ENCODE assay signal across 15 cellular contexts in genomic region chr1:204637985-204638356, GRCh38. TPM values are rescaled to one million over a fixed set of nuclear protein-coding genes. Genes with fewer than 3 reads are reported as not detected.
A peak's percentile ranks its signal among the peaks of the same experiment; 100 is the strongest.
DNase-seq lines count a peak whose midpoint lies in the region; ATAC-seq and TF ChIP-seq lines count a peak whose summit lies in the region.
"Had no signal": no experiment of that assay in that cellular context is flagged by ENCODE, and none has a peak within 500 bp of the region (broad histone marks: within the 10 kb centered on the region; RNA-seq: fewer than 3 reads in every experiment).

No MANE protein-coding gene starts in this region.

- H3K4me3 ChIP-seq in GM23248 (no peak overlapping the region), fibroblast of the aortic adventitia (ENCODE audit: low read depth, low read length) (no peak overlapping the region), osteoblast (ENCODE audit: insufficient read depth, low read length) (no peak overlapping the region)
- H3K4me3 ChIP-seq: mucosa of descending colon, suprapubic skin had no signal

- in situ Hi-C loops in GM23248 (cut with MboI), result no loop called here

- H3K9me3 Mint-ChIP-seq in activated CD4-positive, alpha-beta T cell treated with anti-CD3 and anti-CD28 coated beads, Interleukin-2, amount 10 ng/mL, durations not matched to agents 24 days and 14 days, result no peaks in the 10 kb centered on the region
- H3K9me3 Mint-ChIP-seq in activated T-cell treated with anti-CD3 and anti-CD28 coated beads, Interleukin-2, amount 50 U/mL, for 24 hours, result no peaks in the 10 kb centered on the region

- no peak for TF ChIP-seq CTCF in fibroblast of the aortic adventitia (IDR thresholded peaks at IDR 0.05; ENCODE audit: insufficient read depth, low read length)
- no peak for TF ChIP-seq CTCF in osteoblast (IDR thresholded peaks at IDR 0.05; ENCODE audit: extremely low read depth, low read depth, low read length)

- H3K27me3 ChIP-seq in GM23248 (replicated peaks; ENCODE audit: insufficient read depth) (peaks cover 50% of the 10 kb centered on the region), osteoblast (ENCODE audit: insufficient read depth, low read length) (peaks cover 28% of the 10 kb centered on the region)

- ATAC-seq in HG02798 (IDR thresholded peaks at IDR 0.05; ENCODE audit: poor library complexity, unreplicated experiment), result no peak

- no peaks in the 10 kb centered on the region for H3K9me2 ChIP-seq in GM23248 (ENCODE audit: insufficient read depth)

- H4K20me1 ChIP-seq in GM23248 (ENCODE audit: insufficient read depth) (no peaks in the 10 kb centered on the region), osteoblast (ENCODE audit: insufficient read depth, low read length) (no peaks in the 10 kb centered on the region)

- H3K27ac ChIP-seq in GM23248 (peak overlapping the region; percentile 8; the same call in 1 of the 2 replicates), osteoblast (ENCODE audit: low read depth, low read length) (no peak overlapping the region)
- H3K27ac ChIP-seq: suprapubic skin had no signal

- H3K4me2 ChIP-seq in GM23248 (ENCODE audit: unreplicated experiment), result peak overlapping the region; percentile 42
- H3K4me2 ChIP-seq in osteoblast (ENCODE audit: insufficient read depth, low read length), result no peak overlapping the region

- no peak overlapping the region for H3K4me3 Mint-ChIP-seq in activated CD4-positive, alpha-beta T cell treated with anti-CD3 and anti-CD28 coated beads, Interleukin-2, amount 10 ng/mL, durations not matched to agents 24 days and 14 days
- H3K4me3 Mint-ChIP-seq in activated T-cell treated with anti-CD3 and anti-CD28 coated beads, Interleukin-2, amount 50 U/mL, for 24 hours, result no peak overlapping the region

- H3F3A ChIP-seq in GM23248 (ENCODE audit: insufficient read depth), result no peaks in the 10 kb centered on the region

- H3K9ac ChIP-seq in GM23248, result 0 out of 2 replicates have a peak overlapping the region, but pooled peaks have one; percentile 18

- H3K27me3 Mint-ChIP-seq in activated CD4-positive, alpha-beta T cell treated with anti-CD3 and anti-CD28 coated beads, Interleukin-2, amount 10 ng/mL, durations not matched to agents 24 days and 14 days, result peaks cover 6% of the 10 kb centered on the region
- no peaks in the 10 kb centered on the region for H3K27me3 Mint-ChIP-seq in activated T-cell treated with anti-CD3 and anti-CD28 coated beads, Interleukin-2, amount 50 U/mL, for 24 hours

- no peak overlapping the region for H3K27ac Mint-ChIP-seq in activated CD4-positive, alpha-beta T cell treated with anti-CD3 and anti-CD28 coated beads, Interleukin-2, amount 10 ng/mL, durations not matched to agents 24 days and 14 days
- no peak overlapping the region for H3K27ac Mint-ChIP-seq in activated T-cell treated with anti-CD3 and anti-CD28 coated beads, Interleukin-2, amount 50 U/mL, for 24 hours

- H2AFZ ChIP-seq in GM23248 (no peak overlapping the region), osteoblast (ENCODE audit: low read length) (no peak overlapping the region)

- WGBS in GM23248 (ENCODE audit: low coverage in 1 of 2, low lambda C conversion rate in 2 of 2, missing lambda C conversion rate in 2 of 2), 2 experiments, result 11 to 15% methylated on average over 8 to 12 of the region's 12 CpGs

- H3K4me1 ChIP-seq in GM23248 (ENCODE audit: insufficient read depth) (no peaks in the 10 kb centered on the region), osteoblast (ENCODE audit: insufficient read depth, low read length) (peaks cover 3% of the 10 kb centered on the region)
- H3K4me1 ChIP-seq: Caco-2 had no signal

- DNase-seq in GM23248, result peak; percentile 67
- DNase-seq in NCI-H69 (lab: John Stamatoyannopoulos, UW), result peak; percentile 82
- peak; percentile 69 for DNase-seq in fibroblast of the aortic adventitia (ENCODE audit: low read depth)
- DNase-seq in osteoblast (ENCODE audit: insufficient read length, low spot score, missing footprints), result peak; percentile 90
- no peak for DNase-seq in activated CD4-positive, alpha-beta T cell treated with anti-CD3 and anti-CD28 coated beads, Interleukin-2, amount 10 ng/mL, durations not matched to agents 24 days and 14 days
- DNase-seq in activated T-cell treated with anti-CD3 and anti-CD28 coated beads, Interleukin-2, amount 50 U/mL, for 24 hours, result no peak
- DNase-seq in HuH-7 (ENCODE audit: low spot score), result no peak
- DNase-seq: activated CD4-positive, alpha-beta T cell treated with anti-CD3 and anti-CD28 coated beads for 4 hours; Caco-2; NCI-H1048; SW 1271 had no signal

- H3K36me3 ChIP-seq in GM23248 (ENCODE audit: low read depth) (no peaks in the 10 kb centered on the region), osteoblast (ENCODE audit: insufficient read depth, low read length) (no peaks in the 10 kb centered on the region)
- H3K36me3 ChIP-seq: suprapubic skin had no signal

- H3K36me3 Mint-ChIP-seq in activated CD4-positive, alpha-beta T cell treated with anti-CD3 and anti-CD28 coated beads, Interleukin-2, amount 10 ng/mL, durations not matched to agents 24 days and 14 days (ENCODE audit: low read depth), result no peaks in the 10 kb centered on the region
- H3K36me3 Mint-ChIP-seq in activated T-cell treated with anti-CD3 and anti-CD28 coated beads, Interleukin-2, amount 50 U/mL, for 24 hours (ENCODE audit: low read depth), result no peaks in the 10 kb centered on the region

- intact Hi-C loops in activated CD4-positive, alpha-beta T cell treated with anti-CD3 and anti-CD28 coated beads, Interleukin-2, amount 10 ng/mL, durations not matched to agents 24 days and 14 days (cut with micrococcal nuclease), result no loop called here

- no peaks in the 10 kb centered on the region for H3K4me1 Mint-ChIP-seq in activated CD4-positive, alpha-beta T cell treated with anti-CD3 and anti-CD28 coated beads, Interleukin-2, amount 10 ng/mL, durations not matched to agents 24 days and 14 days
- H3K4me1 Mint-ChIP-seq in activated T-cell treated with anti-CD3 and anti-CD28 coated beads, Interleukin-2, amount 50 U/mL, for 24 hours (ENCODE audit: low read depth), result no peaks in the 10 kb centered on the region

- H3K9me3 ChIP-seq in GM23248 (ENCODE audit: low read depth) (no peaks in the 10 kb centered on the region), osteoblast (ENCODE audit: low read depth, low read length) (no peaks in the 10 kb centered on the region)
- H3K9me3 ChIP-seq: Caco-2, mucosa of descending colon, suprapubic skin had no signal

- H3K79me2 ChIP-seq in GM23248 (ENCODE audit: insufficient read depth), result no peaks in the 10 kb centered on the region
- H3K79me2 ChIP-seq in osteoblast (ENCODE audit: insufficient read depth, low read length), result no peaks in the 10 kb centered on the region

RNA-seq across cellular contexts. Expression of gene LRRN2, which starts 47.6 kb away (rescaled TPM):
- 0.22 TPM in 1 of 2 replicates, not detected in the other for total RNA-seq in GM23248 (2014; rRNA removed; shearing (Covaris generic))
- polyA plus RNA-seq in GM23248 (2016; fragmentation: Nextera tagmentation; extraction: Ambion mirVana), result not detected in 2 replicates
- total RNA-seq in fibroblast of the aortic adventitia (ENCODE audit: low replicate concordance) (1.4 TPM in 1 of 2 replicates, not detected in the other), osteoblast (under 0.01 TPM in 1 of 2 replicates, not detected in the other)
- 0.05 TPM in 1 of 2 replicates, not detected in the other for total RNA-seq in activated CD4-positive, alpha-beta T cell treated with anti-CD3 and anti-CD28 coated beads, Interleukin-2, amount 10 ng/mL, durations not matched to agents 24 days and 14 days
- total RNA-seq: Caco-2, endothelial cell of umbilical vein had no signal
- polyA plus RNA-seq: endothelial cell of umbilical vein had no signal

Comparison
In these comparisons a context has a peak if more than half of its experiments do, and no peak if none do; other contexts are left out.
1. DNase-seq: peak in GM23248 (single experiment), NCI-H69 (single experiment), fibroblast of the aortic adventitia (single experiment) and osteoblast (single experiment); none in activated CD4-positive, alpha-beta T cell treated with anti-CD3 and anti-CD28 coated beads, Interleukin-2, amount 10 ng/mL, durations not matched to agents 24 days and 14 days (single experiment), activated T-cell treated with anti-CD3 and anti-CD28 coated beads, Interleukin-2, amount 50 U/mL, for 24 hours (single experiment) and HuH-7 (single experiment).